Comparison of ENCODE assay signal across 23 cellular contexts in genomic region chr1:68528243-68528642, GRCh38. TPM values are rescaled to one million over a fixed set of nuclear protein-coding genes. Genes with fewer than 3 reads are reported as not detected.
DNase-seq lines count a peak whose midpoint lies in the region; ATAC-seq and TF ChIP-seq lines count a peak whose summit lies in the region.
"Had no signal": no experiment of that assay in that cellular context is flagged by ENCODE, and none has a peak within 500 bp of the region (broad histone marks: within the 10 kb centered on the region; RNA-seq: fewer than 3 reads in every experiment).

No MANE protein-coding gene starts in this region.

- no peak overlapping the region for H3K23ac ChIP-seq in neuronal stem cell (ENCODE audit: low read depth, low read length, poor library complexity)

- no peak overlapping the region for H2BK15ac ChIP-seq in neuronal stem cell (ENCODE audit: low read length)

- no peak overlapping the region for H4K8ac ChIP-seq in neuronal stem cell (ENCODE audit: low read depth, low read length)

- no peak overlapping the region for H2BK12ac ChIP-seq in neuronal stem cell (ENCODE audit: low read length)

- no peak overlapping the region for H3K14ac ChIP-seq in neuronal stem cell (ENCODE audit: low read length)

- H3K4me3 ChIP-seq in GM23338 (no peak overlapping the region), RWPE2 (ENCODE audit: severe bottlenecking) (no peak overlapping the region), epithelial cell of esophagus (ENCODE audit: low read length) (no peak overlapping the region), neuronal stem cell (ENCODE audit: low read length in 2 of 2) (no peak overlapping the region)
- H3K4me3 ChIP-seq: K562, MG63 had no signal

- H3K27ac Mint-ChIP-seq in GM23338, result no peak overlapping the region
- H3K27ac Mint-ChIP-seq in activated CD4-positive, alpha-beta T cell treated with anti-CD3 and anti-CD28 coated beads for 36 hours, result no peak overlapping the region
- H3K27ac Mint-ChIP-seq: CD14-positive monocyte; CD8-positive, alpha-beta memory T cell had no signal

- no peaks in the 10 kb centered on the region for H3K79me2 ChIP-seq in GM23338 (replicated peaks; ENCODE audit: insufficient read depth)

- no peak overlapping the region for H3K4me3 Mint-ChIP-seq in GM23338
- H3K4me3 Mint-ChIP-seq in activated CD4-positive, alpha-beta T cell treated with anti-CD3 and anti-CD28 coated beads for 36 hours, result no peak overlapping the region
- H3K4me3 Mint-ChIP-seq: CD14-positive monocyte; CD8-positive, alpha-beta memory T cell had no signal

- H3K27ac ChIP-seq in GM23338 (ENCODE audit: low read depth), result no peak overlapping the region
- peak overlapping the region; percentile 26 for H3K27ac ChIP-seq in RWPE2 (ENCODE audit: poor library complexity, severe bottlenecking)
- no peak overlapping the region for H3K27ac ChIP-seq in neuronal stem cell (replicated peaks; ENCODE audit: low read length)

- TF ChIP-seq CTCF in GM23338 (conservative IDR thresholded peaks at IDR 0.05; ENCODE audit: low read depth in 2 of 2), result no peak
- no peak for TF ChIP-seq CTCF in RWPE2 (IDR thresholded peaks at IDR 0.05; ENCODE audit: poor library complexity, severe bottlenecking)
- TF ChIP-seq CTCF in epithelial cell of esophagus (IDR thresholded peaks at IDR 0.05; ENCODE audit: insufficient read depth, low read depth, low read length, missing control alignments), result no peak

- H3K4ac ChIP-seq in neuronal stem cell (ENCODE audit: low read length), result no peak overlapping the region

- H3K9me2 ChIP-seq in GM23338 (ENCODE audit: insufficient read depth), result no peaks in the 10 kb centered on the region

- H3F3A ChIP-seq in GM23338 (replicated peaks; ENCODE audit: low read depth), result no peaks in the 10 kb centered on the region

- no peak for ATAC-seq in GM23338
- ATAC-seq in RWPE2 (ENCODE audit: low read depth), result peak; percentile 89
- ATAC-seq in activated CD4-positive, alpha-beta T cell treated with anti-CD3 and anti-CD28 coated beads for 36 hours, result no peak
- ATAC-seq: K562 had no signal

- H3K4me1 Mint-ChIP-seq in GM23338, result no peaks in the 10 kb centered on the region
- H3K4me1 Mint-ChIP-seq in activated CD4-positive, alpha-beta T cell treated with anti-CD3 and anti-CD28 coated beads for 36 hours, result no peaks in the 10 kb centered on the region
- H3K4me1 Mint-ChIP-seq: CD14-positive monocyte; CD8-positive, alpha-beta memory T cell had no signal

- H3K36me3 ChIP-seq in GM23338 (ENCODE audit: insufficient read depth), result no peaks in the 10 kb centered on the region
- H3K36me3 ChIP-seq in RWPE2 (ENCODE audit: low read depth), result no peaks in the 10 kb centered on the region
- H3K36me3 ChIP-seq in neuronal stem cell (replicated peaks in 1 of 2; ENCODE audit: control insufficient read depth in 2 of 2, insufficient read depth in 2 of 2, low read length in 2 of 2), result no peaks in the 10 kb centered on the region
- H3K36me3 ChIP-seq: BE2C, MG63 had no signal

- H3K27me3 Mint-ChIP-seq in GM23338 (ENCODE audit: insufficient read depth, low read depth, poor library complexity), result no peaks in the 10 kb centered on the region
- H3K27me3 Mint-ChIP-seq in activated CD4-positive, alpha-beta T cell treated with anti-CD3 and anti-CD28 coated beads for 36 hours, result peaks cover 6% of the 10 kb centered on the region

- no peaks in the 10 kb centered on the region; the same call in 2 of the 3 replicates for H3K9me3 Mint-ChIP-seq in GM23338
- no peaks in the 10 kb centered on the region for H3K9me3 Mint-ChIP-seq in activated CD4-positive, alpha-beta T cell treated with anti-CD3 and anti-CD28 coated beads for 36 hours (ENCODE audit: low read depth)

- H3K4me1 ChIP-seq in GM23338 (ENCODE audit: insufficient read depth), result no peaks in the 10 kb centered on the region
- H3K4me1 ChIP-seq in RWPE2 (ENCODE audit: insufficient read depth, poor library complexity, severe bottlenecking), result peaks cover 15% of the 10 kb centered on the region
- H3K4me1 ChIP-seq in neuronal stem cell (ENCODE audit: control insufficient read depth in 2 of 2, insufficient read depth in 1 of 2, low read depth in 1 of 2, low read length in 2 of 2), result no peaks in the 10 kb centered on the region
- H3K4me1 ChIP-seq: BE2C had no signal

- no peak overlapping the region for H2AK5ac ChIP-seq in neuronal stem cell (ENCODE audit: low read depth, low read length)

- no peak overlapping the region for H2BK5ac ChIP-seq in neuronal stem cell (ENCODE audit: low read length)

- H3K79me1 ChIP-seq in neuronal stem cell (ENCODE audit: low read depth, low read length), result no peaks in the 10 kb centered on the region

- intact Hi-C loops in activated CD4-positive, alpha-beta T cell treated with anti-CD3 and anti-CD28 coated beads for 36 hours (cut with DNase I, micrococcal nuclease), result no loop called here

- no CpG with 5 or more reads among the region's 3 CpGs for WGBS in neuronal stem cell (ENCODE audit: extremely low coverage in 2 of 2, insufficient read length in 2 of 2, insufficient replicate concordance in 1 of 2), 2 donors

- H3K9ac ChIP-seq in neuronal stem cell (ENCODE audit: low read depth, low read length, poor library complexity), result no peak overlapping the region

- H3K27me3 ChIP-seq in GM23338 (ENCODE audit: insufficient read depth), result no peaks in the 10 kb centered on the region
- H3K27me3 ChIP-seq in RWPE2 (ENCODE audit: insufficient read depth, poor library complexity, severe bottlenecking), result no peaks in the 10 kb centered on the region
- no peaks in the 10 kb centered on the region for H3K27me3 ChIP-seq in neuronal stem cell (ENCODE audit: control insufficient read depth in 3 of 3, insufficient read depth in 3 of 3, low read depth in 1 of 3, low read length in 3 of 3)
- H3K27me3 ChIP-seq: BE2C, MG63 had no signal

- DNase-seq in GM23338 (ENCODE audit: low spot score) (no peak), RWPE2 (ENCODE audit: low spot score) (no peak), epithelial cell of esophagus (ENCODE audit: low read depth) (peak; percentile 88), neuronal stem cell (ENCODE audit: low spot score) (no peak), superior temporal gyrus (ENCODE audit: extremely low spot score) (no peak), hippocampal formation (lab: John Stamatoyannopoulos, UW) (no peak)
- no peak for DNase-seq in activated CD4-positive, alpha-beta T cell treated with anti-CD3 and anti-CD28 coated beads for 36 hours
- DNase-seq: 8988T; ACHN; BE2C; CD8-positive, alpha-beta memory T cell; DMS79 treated with DMSO at 0.1 percent for 48 hours; Kasumi-1; MG63; NCI-H1105 treated with DMSO at 0.1 percent for 48 hours; NCI-H146; NCI-H2029; NCI-H446 treated with DMSO at 0.1 percent for 48 hours; NCI-H526; RPMI8226; SHP77 treated with DMSO at 0.1 percent for 48 hours had no signal

- no peak overlapping the region for H2BK120ac ChIP-seq in neuronal stem cell (ENCODE audit: low read depth, low read length)

- H3K9me3 ChIP-seq in RWPE2 (ENCODE audit: severe bottlenecking) (no peaks in the 10 kb centered on the region), neuronal stem cell (replicated peaks in 1 of 2; ENCODE audit: control insufficient read depth in 2 of 2, insufficient read depth in 1 of 2, low read depth in 1 of 2, low read length in 2 of 2) (no peaks in the 10 kb centered on the region)
- H3K9me3 ChIP-seq: BE2C, MG63 had no signal

- POLR2A ChIA-PET in activated CD4-positive, alpha-beta T cell treated with anti-CD3 and anti-CD28 coated beads for 36 hours (lab: Charles Lee), result no interaction called here

- H3K36me3 Mint-ChIP-seq in GM23338 (ENCODE audit: low read depth), result no peaks in the 10 kb centered on the region
- no peaks in the 10 kb centered on the region for H3K36me3 Mint-ChIP-seq in activated CD4-positive, alpha-beta T cell treated with anti-CD3 and anti-CD28 coated beads for 36 hours (ENCODE audit: low read depth)
- H3K36me3 Mint-ChIP-seq: CD14-positive monocyte; CD8-positive, alpha-beta memory T cell had no signal

- CTCF ChIA-PET in activated CD4-positive, alpha-beta T cell treated with anti-CD3 and anti-CD28 coated beads for 36 hours (lab: Charles Lee), result no interaction called here

- no peak overlapping the region for H3K4me2 ChIP-seq in GM23338
- no peak overlapping the region for H3K4me2 ChIP-seq in neuronal stem cell (ENCODE audit: insufficient read depth, low read length, poor library complexity, severe bottlenecking)

- H2AFZ ChIP-seq in GM23338, result peak overlapping the region; percentile 35; the same call in 1 of the 2 replicates
- H2AFZ ChIP-seq in neuronal stem cell (ENCODE audit: low read length), result no peak overlapping the region

- H3K18ac ChIP-seq in neuronal stem cell (ENCODE audit: low read length), result peak overlapping the region; percentile 48

- no peaks in the 10 kb centered on the region for H4K20me1 ChIP-seq in GM23338 (replicated peaks; ENCODE audit: insufficient read depth)

- no peak overlapping the region for H4K91ac ChIP-seq in neuronal stem cell (ENCODE audit: low read depth, low read length, poor library complexity)

TF ChIP-seq in GM23338, 12 proteins besides CTCF, POLR2A, EP300 and RAD21 (continues in another document):
- no peak for TF ChIP-seq JUNB (IDR thresholded peaks at IDR 0.05; ENCODE audit: unreplicated experiment)

RNA-seq across cellular contexts. Expression of gene DEPDC1, which starts 31.4 kb away (rescaled TPM):
- 42.9 and 47.0 TPM in 2 replicates for total RNA-seq in GM23338 (2014; rRNA removed; shearing (Covaris generic))
- polyA plus RNA-seq in GM23338 (2016; fragmentation: Nextera tagmentation; extraction: Ambion mirVana), result 16.5 and 30.0 TPM in 2 replicates
- polyA plus RNA-seq in neuronal stem cell (2013, experiment 1 of 2), result 39.6 TPM
- polyA plus RNA-seq in neuronal stem cell (2013, experiment 2 of 2), result 42.3 TPM
- 10 to 100 TPM; 15.9 to 24.3 TPM for total RNA-seq in activated CD4-positive, alpha-beta T cell treated with anti-CD3 and anti-CD28 coated beads for 36 hours
